ENCODE assay signal across 20 cellular contexts in genomic region chr7:41877118-41877517, GRCh38.
"Had no signal": no experiment of that assay in that cellular context is flagged by ENCODE, and none has a peak within 500 bp of the region (broad histone marks: within the 10 kb centered on the region; RNA-seq: fewer than 3 reads in every experiment).

No MANE protein-coding gene starts in this region.

- H3K36me3 Mint-ChIP-seq: brain, immature natural killer cell had no signal

- H3K9me3 Mint-ChIP-seq: immature natural killer cell had no signal

- H3K4me3 Mint-ChIP-seq: brain; immature natural killer cell; stimulated activated naive B cell treated with anti-CD40 and anti-IgM and Interleukin-4, amounts not matched to agents 10 μg/mL and 1 μg/mL and 100 μg/mL, for 72 hours had no signal

- H3K27ac ChIP-seq: left lung, upper lobe of right lung had no signal

- H3K27me3 Mint-ChIP-seq: brain; stimulated activated naive B cell treated with anti-CD40 and anti-IgM and Interleukin-4, amounts not matched to agents 10 μg/mL and 1 μg/mL and 100 μg/mL, for 72 hours had no signal

- H3K36me3 ChIP-seq: left lung, upper lobe of right lung had no signal

- H3K4me3 ChIP-seq: left lung, lung, upper lobe of right lung had no signal

- H3K9me3 ChIP-seq: left lung, upper lobe of right lung had no signal

- H3K27ac Mint-ChIP-seq: brain; stimulated activated naive B cell treated with anti-CD40 and anti-IgM and Interleukin-4, amounts not matched to agents 10 μg/mL and 1 μg/mL and 100 μg/mL, for 72 hours had no signal

- ATAC-seq: left lung; sciatic nerve; SK-N-SH treated with all-trans-retinoic acid at 6 μM for 48 hours; stimulated activated naive B cell treated with anti-CD40 and anti-IgM and Interleukin-4, amounts not matched to agents 10 μg/mL and 1 μg/mL and 100 μg/mL, for 72 hours; upper lobe of right lung had no signal

- H3K27me3 ChIP-seq: left lung, upper lobe of right lung had no signal

- DNase-seq: activated CD4-positive, alpha-beta T cell treated with anti-CD3 and anti-CD28 coated beads, Interleukin-2, amount 50 U/mL, for 48 hours; activated gamma-delta T cell; activated naive CD4-positive, alpha-beta T cell treated with anti-CD3 and anti-CD28 coated beads, Interleukin-2, amount 50 U/mL, for 16 hours; aorta; erythroblast; foreskin fibroblast; immature natural killer cell; kidney glomerular epithelial cell; left lung; midbrain; posterior cingulate gyrus; small intestine; stimulated activated CD4-positive, alpha-beta T cell treated with anti-CD3 and anti-CD28 coated beads, Interleukin-2, amount 100 ng/mL, for 24 hours; stimulated activated naive B cell treated with anti-CD40 and anti-IgM and Interleukin-4, amounts not matched to agents 10 μg/mL and 1 μg/mL and 100 μg/mL, for 72 hours; T-helper 9 cell; upper lobe of right lung had no signal

- H3K4me1 Mint-ChIP-seq: brain had no signal
